14 cellular contexts compared by ENCODE assay signal in genomic region chr18:449374-449773, GRCh38. TPM values are rescaled to one million over a fixed set of nuclear protein-coding genes. Genes with fewer than 3 reads are reported as not detected.
DNase-seq lines count a peak whose midpoint lies in the region; ATAC-seq and TF ChIP-seq lines count a peak whose summit lies in the region.
"Had no signal": no experiment of that assay in that cellular context is flagged by ENCODE, and none has a peak within 500 bp of the region (broad histone marks: within the 10 kb centered on the region; RNA-seq: fewer than 3 reads in every experiment).

No MANE protein-coding gene starts in this region.

- POLR2A ChIA-PET in SK-N-SH (lab: Yijun Ruan, JAX): no interaction called here

- TF ChIP-seq RAD21 in SK-N-SH (IDR thresholded peaks at IDR 0.05; ENCODE audit: low read length): no peak

- H3K9me3 ChIP-seq in SK-N-SH (no peaks in the 10 kb centered on the region), left ventricle myocardium inferior (replicated peaks) (peaks cover 31% of the 10 kb centered on the region), HAP-1 (no peaks in the 10 kb centered on the region)
- H3K9me3 ChIP-seq: thyroid gland had no signal

- H3F3A ChIP-seq in SK-N-SH (replicated peaks; ENCODE audit: insufficient read depth): peaks cover 3% of the 10 kb centered on the region

- peak; percentile 52 for DNase-seq in DMS 273 (lab: John Stamatoyannopoulos, UW; ENCODE audit: unreplicated experiment)
- DNase-seq in DMS 273 treated with DMSO at 0.1 percent for 48 hours (lab: John Stamatoyannopoulos, UW): no peak
- no peak for DNase-seq in SK-N-SH
- DNase-seq in left ventricle myocardium inferior: no peak
- DNase-seq in sciatic nerve (ENCODE audit: low spot score): no peak
- DNase-seq in NOMO-1 treated with dmso at 0.1 percent for 144 hours (lab: John Stamatoyannopoulos, UW; ENCODE audit: unreplicated experiment): no peak
- no peak for DNase-seq in HAP-1 (ENCODE audit: low spot score in 2 of 2)
- DNase-seq: activated T-cell treated with anti-CD3 and anti-CD28 coated beads, Interleukin-2, amount 50 U/mL, for 1 hour; DND-41; erythroblast; kidney glomerular epithelial cell; NCI-H446 had no signal

- H3K27me3 ChIP-seq in SK-N-SH (ENCODE audit: insufficient read depth) (no peaks in the 10 kb centered on the region), left ventricle myocardium inferior (ENCODE audit: low read depth) (no peaks in the 10 kb centered on the region), HAP-1 (ENCODE audit: low read depth) (no peaks in the 10 kb centered on the region)
- H3K27me3 ChIP-seq: thyroid gland had no signal

- H3K4me3 ChIP-seq in SK-N-SH (ENCODE audit: low read depth in 2 of 2, low read length in 1 of 2) (no peak overlapping the region), left ventricle myocardium inferior (no peak overlapping the region), HAP-1 (no peak overlapping the region)
- H3K4me3 ChIP-seq: thyroid gland had no signal

- no peak overlapping the region for H3K27ac ChIP-seq in SK-N-SH (ENCODE audit: low read depth in 2 of 2, low read length in 1 of 2)
- peak overlapping the region; percentile 10 for H3K27ac ChIP-seq in left ventricle myocardium inferior (replicated peaks)

- peak; percentile 42 for ATAC-seq in sciatic nerve
- no peak for ATAC-seq in GM18907 (IDR thresholded peaks at IDR 0.05; ENCODE audit: unreplicated experiment)

- 71% methylated on average over 4 of the region's 8 CpGs for WGBS in SK-N-SH (ENCODE audit: low lambda C conversion rate)

- no peaks in the 10 kb centered on the region for H3K36me3 ChIP-seq in SK-N-SH (replicated peaks in 1 of 2; ENCODE audit: control insufficient read depth in 1 of 2, insufficient read depth in 2 of 2, low read length in 1 of 2)
- H3K36me3 ChIP-seq in left ventricle myocardium inferior: no peaks in the 10 kb centered on the region
- no peaks in the 10 kb centered on the region for H3K36me3 ChIP-seq in HAP-1 (replicated peaks)
- H3K36me3 ChIP-seq: thyroid gland had no signal

- H3K4me2 ChIP-seq in SK-N-SH: no peak overlapping the region

- H3K4me1 ChIP-seq in SK-N-SH (ENCODE audit: control insufficient read depth in 1 of 2, insufficient read depth in 2 of 2, low read depth in 1 of 2, low read length in 1 of 2) (peaks cover 0 to 2% of the 10 kb centered on the region in 2 experiments; a peak in 1 of 4 replicates), left ventricle myocardium inferior (no peaks in the 10 kb centered on the region), HAP-1 (no peaks in the 10 kb centered on the region)
- H3K4me1 ChIP-seq: thyroid gland had no signal

- no peak overlapping the region for H3K9ac ChIP-seq in SK-N-SH

- intact Hi-C loops in left ventricle myocardium inferior (cut with micrococcal nuclease): no loop called here
- intact Hi-C loops in sciatic nerve (cut with DNase I): no loop called here

- TF ChIP-seq CTCF in SK-N-SH (IDR thresholded peaks at IDR 0.05) (no peak), left ventricle myocardium inferior (IDR thresholded peaks at IDR 0.05; ENCODE audit: borderline replicate concordance) (no peak)

- H2AFZ ChIP-seq in SK-N-SH (ENCODE audit: low read depth): 0 out of 2 replicates have a peak overlapping the region, but pooled peaks have one; percentile 35

- TF ChIP-seq EP300 in SK-N-SH (IDR thresholded peaks at IDR 0.05; ENCODE audit: borderline replicate concordance in 1 of 2, low read depth in 1 of 2, low read length in 1 of 2): no peak

- in situ Hi-C loops in HAP-1 (cut with MboI; ENCODE audit: low sequenced_read_pairs): no loop called here

- no peaks in the 10 kb centered on the region for H4K20me1 ChIP-seq in SK-N-SH (ENCODE audit: insufficient read depth)

- CTCF ChIA-PET in SK-N-SH (lab: Yijun Ruan, JAX): interaction anchor here (1.5 kb wide), 1 partner anchor 381 kb away, joined by 3 read pairs; no protein-coding TSS in a partner anchor

- H3K79me2 ChIP-seq in SK-N-SH (ENCODE audit: insufficient read depth): no peaks in the 10 kb centered on the region

- no peaks in the 10 kb centered on the region for H3K9me2 ChIP-seq in SK-N-SH

TF ChIP-seq in SK-N-SH, 30 proteins besides CTCF, POLR2A, EP300 and RAD21:
- TF ChIP-seq FOXM1 (IDR thresholded peaks at IDR 0.05; ENCODE audit: low read depth): no peak
- TF ChIP-seq NFIC (IDR thresholded peaks at IDR 0.05; ENCODE audit: borderline replicate concordance): no peak
- TF ChIP-seq RFX5 (IDR thresholded peaks at IDR 0.05; ENCODE audit: low read length): no peak
- no peak for TF ChIP-seq MAX (IDR thresholded peaks at IDR 0.05; ENCODE audit: low read depth)
- no peak for TF ChIP-seq SMC3 (IDR thresholded peaks at IDR 0.05; ENCODE audit: low read depth, low read length)
- no peak for TF ChIP-seq REST (IDR thresholded peaks at IDR 0.05; ENCODE audit: low read depth, low read length)
- no peak for TF ChIP-seq FOXJ3 (CRISPR knock-in tag; IDR thresholded peaks at IDR 0.05)
- TF ChIP-seq MXI1 (IDR thresholded peaks at IDR 0.05; ENCODE audit: low read depth, low read length): no peak
- TF ChIP-seq IRF3 (IDR thresholded peaks at IDR 0.05; ENCODE audit: low read depth, low read length): no peak
- no peak for TF ChIP-seq RXRA (IDR thresholded peaks at IDR 0.05; ENCODE audit: borderline replicate concordance, low read depth)

RNA-seq across cellular contexts. Expression of gene COLEC12, which starts 51.1 kb away (rescaled TPM):
- polyA plus RNA-seq in SK-N-SH (2012; rRNA removed): 28.1 and 41.2 TPM in 2 replicates
- 39.8 and 50.1 TPM in 2 replicates for polyA plus RNA-seq in SK-N-SH (2012; cell fraction: cytosol; rRNA removed)
- polyA plus RNA-seq in SK-N-SH (2012; cell fraction: nucleus; rRNA removed): 17.8 and 20.5 TPM in 2 replicates
- total RNA-seq in left ventricle myocardium inferior: 7.3 TPM
- total RNA-seq in sciatic nerve: 19.3 TPM
